19 cellular contexts compared by ENCODE assay signal in the genomic region with DNA sequence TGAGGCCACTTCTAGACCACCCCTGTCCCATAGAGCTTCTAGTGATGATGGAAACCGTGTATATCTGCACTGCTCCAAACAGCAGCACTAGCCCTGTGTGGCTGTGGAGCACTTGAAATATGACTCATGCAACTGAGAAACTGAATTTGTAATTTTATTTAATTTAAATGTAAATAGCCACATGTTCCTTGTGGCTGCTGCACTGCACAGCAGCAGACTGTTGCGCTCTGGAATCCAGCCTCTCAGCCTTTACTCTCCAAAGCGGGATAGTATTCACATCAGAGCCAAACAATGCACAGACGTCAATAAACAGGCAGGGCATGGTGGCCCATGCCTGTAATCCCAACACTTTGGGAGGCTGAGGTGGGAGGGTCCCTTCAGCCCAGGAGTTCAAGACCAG. TPM values are rescaled to one million over a fixed set of nuclear protein-coding genes. Genes with fewer than 3 reads are reported as not detected.
DNase-seq lines count a peak whose midpoint lies in the region; ATAC-seq and TF ChIP-seq lines count a peak whose summit lies in the region.
"Had no signal": no experiment of that assay in that cellular context is flagged by ENCODE, and none has a peak within 500 bp of the region (broad histone marks: within the 10 kb centered on the region; RNA-seq: fewer than 3 reads in every experiment).

No MANE protein-coding gene starts in this region.

- intact Hi-C loops in activated CD4-positive, alpha-beta T cell treated with anti-CD3 and anti-CD28 coated beads, Interleukin-2, amount 10 ng/mL, durations not matched to agents 24 days and 14 days (cut with micrococcal nuclease) = no loop called here
- intact Hi-C loops in activated CD4-positive, alpha-beta T cell treated with anti-CD3 and anti-CD28 coated beads for 36 hours (cut with DNase I, micrococcal nuclease) = no loop called here
- intact Hi-C loops in right lobe of liver (cut with DNase I) = no loop called here

- peaks cover 69% of the 10 kb centered on the region for H3K36me3 Mint-ChIP-seq in activated CD4-positive, alpha-beta T cell treated with anti-CD3 and anti-CD28 coated beads, Interleukin-2, amount 10 ng/mL, durations not matched to agents 24 days and 14 days (ENCODE audit: low read depth)
- H3K36me3 Mint-ChIP-seq in activated CD4-positive, alpha-beta T cell treated with anti-CD3 and anti-CD28 coated beads for 36 hours (ENCODE audit: low read depth) = peaks cover 30% of the 10 kb centered on the region
- peaks cover 52% of the 10 kb centered on the region for H3K36me3 Mint-ChIP-seq in effector memory CD8-positive, alpha-beta T cell (ENCODE audit: insufficient read depth)
- peaks cover 69% of the 10 kb centered on the region for H3K36me3 Mint-ChIP-seq in stimulated activated effector memory CD8-positive, alpha-beta T cell treated with anti-CD3 and anti-CD28 coated beads, Interleukin-12 subunit alpha, Interleukin-12 subunit beta, amount 100 ng/mL, for 72 hours

- H3K27me3 Mint-ChIP-seq in activated CD4-positive, alpha-beta T cell treated with anti-CD3 and anti-CD28 coated beads, Interleukin-2, amount 10 ng/mL, durations not matched to agents 24 days and 14 days = no peaks in the 10 kb centered on the region
- no peaks in the 10 kb centered on the region for H3K27me3 Mint-ChIP-seq in activated CD4-positive, alpha-beta T cell treated with anti-CD3 and anti-CD28 coated beads for 36 hours
- no peaks in the 10 kb centered on the region for H3K27me3 Mint-ChIP-seq in effector memory CD8-positive, alpha-beta T cell
- H3K27me3 Mint-ChIP-seq: activated naive CD8-positive, alpha-beta T cell had no signal

- 94% methylated on average over 3 of the region's 4 CpGs for WGBS in right lobe of liver (ENCODE audit: insufficient coverage, low coverage, low lambda C conversion rate, missing lambda C conversion rate)

- H3K9me3 Mint-ChIP-seq in activated CD4-positive, alpha-beta T cell treated with anti-CD3 and anti-CD28 coated beads, Interleukin-2, amount 10 ng/mL, durations not matched to agents 24 days and 14 days = no peaks in the 10 kb centered on the region
- H3K9me3 Mint-ChIP-seq in activated CD4-positive, alpha-beta T cell treated with anti-CD3 and anti-CD28 coated beads for 36 hours (ENCODE audit: low read depth) = no peaks in the 10 kb centered on the region
- H3K9me3 Mint-ChIP-seq in effector memory CD8-positive, alpha-beta T cell = no peaks in the 10 kb centered on the region
- no peaks in the 10 kb centered on the region for H3K9me3 Mint-ChIP-seq in stimulated activated effector memory CD8-positive, alpha-beta T cell treated with anti-CD3 and anti-CD28 coated beads, Interleukin-12 subunit alpha, Interleukin-12 subunit beta, amount 100 ng/mL, for 72 hours

- peaks cover 67% of the 10 kb centered on the region for H3K4me1 Mint-ChIP-seq in activated CD4-positive, alpha-beta T cell treated with anti-CD3 and anti-CD28 coated beads, Interleukin-2, amount 10 ng/mL, durations not matched to agents 24 days and 14 days
- peaks cover 63% of the 10 kb centered on the region for H3K4me1 Mint-ChIP-seq in activated CD4-positive, alpha-beta T cell treated with anti-CD3 and anti-CD28 coated beads for 36 hours
- H3K4me1 Mint-ChIP-seq in effector memory CD8-positive, alpha-beta T cell (ENCODE audit: low read depth in 2 of 2) = peaks cover 69 to 75% of the 10 kb centered on the region in 2 donors
- H3K4me1 Mint-ChIP-seq in stimulated activated effector memory CD8-positive, alpha-beta T cell treated with anti-CD3 and anti-CD28 coated beads, Interleukin-12 subunit alpha, Interleukin-12 subunit beta, amount 100 ng/mL, for 72 hours = peaks cover 81% of the 10 kb centered on the region

- no peak for TF ChIP-seq POLR2A in right lobe of liver (IDR thresholded peaks at IDR 0.05)

- H3K36me3 ChIP-seq in SK-N-MC (ENCODE audit: insufficient read depth, low read length) = peaks cover 12% of the 10 kb centered on the region; the same call in 1 of the 2 replicates
- H3K36me3 ChIP-seq in right lobe of liver = peaks cover 0 to 3% (median 0%) of the 10 kb centered on the region in 4 donors

- H3K9ac ChIP-seq in SK-N-MC (ENCODE audit: insufficient read length) = no peak overlapping the region

- no peak for DNase-seq in activated CD4-positive, alpha-beta T cell treated with anti-CD3 and anti-CD28 coated beads, Interleukin-2, amount 10 ng/mL, durations not matched to agents 24 days and 14 days
- no peak for DNase-seq in activated CD4-positive, alpha-beta T cell treated with anti-CD3 and anti-CD28 coated beads for 36 hours
- DNase-seq in SK-N-MC (ENCODE audit: low read depth, low spot score) = no peak
- DNase-seq in effector memory CD8-positive, alpha-beta T cell = no peak
- no peak for DNase-seq in stimulated activated effector memory CD8-positive, alpha-beta T cell treated with anti-CD3 and anti-CD28 coated beads, Interleukin-12 subunit alpha, Interleukin-12 subunit beta, amount 100 ng/mL, for 72 hours (ENCODE audit: low spot score in 2 of 2)
- DNase-seq in activated gamma-delta T cell (lab: John Stamatoyannopoulos, UW) = no peak
- no peak for DNase-seq in right lobe of liver
- DNase-seq: ACHN; cerebellar nuclear complex; COR-L47; NCI-H1930; NCI-H524; occipital lobe; sigmoid colon; stimulated activated CD4-positive, alpha-beta T cell treated with anti-CD3 and anti-CD28 coated beads, Interleukin-4, amount 100 ng/mL, for 24 hours had no signal

- POLR2A ChIA-PET in activated CD4-positive, alpha-beta T cell treated with anti-CD3 and anti-CD28 coated beads for 36 hours (lab: Charles Lee) = no interaction called here

- H3K9me3 ChIP-seq in SK-N-MC (ENCODE audit: low read depth, low read length) = no peaks in the 10 kb centered on the region
- H3K9me3 ChIP-seq in right lobe of liver = no peaks in the 10 kb centered on the region
- H3K9me3 ChIP-seq: sigmoid colon, tibial nerve had no signal

- no peak for ATAC-seq in activated CD4-positive, alpha-beta T cell treated with anti-CD3 and anti-CD28 coated beads for 36 hours
- no peak for ATAC-seq in effector memory CD8-positive, alpha-beta T cell (replicated peaks)
- no peak for ATAC-seq in stimulated activated effector memory CD8-positive, alpha-beta T cell treated with anti-CD3 and anti-CD28 coated beads, Interleukin-12 subunit alpha, Interleukin-12 subunit beta, amount 100 ng/mL, for 72 hours
- ATAC-seq in GM21786 (IDR thresholded peaks at IDR 0.05; ENCODE audit: unreplicated experiment) = no peak
- ATAC-seq in right lobe of liver = no peak
- ATAC-seq: HCT116 had no signal

- TF ChIP-seq CTCF in right lobe of liver (IDR thresholded peaks at IDR 0.05) = no peak

- H3K4me3 ChIP-seq in SK-N-MC (no peak overlapping the region), right lobe of liver (no peak overlapping the region)
- H3K4me3 ChIP-seq: sigmoid colon, tibial nerve had no signal

- H3K27ac ChIP-seq in SK-N-MC (peak overlapping the region; percentile 15; the same call in 1 of the 2 replicates), right lobe of liver (no peak overlapping the region)
- H3K27ac ChIP-seq: sigmoid colon had no signal

- peaks cover 0 to 26% (median 9%) of the 10 kb centered on the region in 4 donors for H3K4me1 ChIP-seq in right lobe of liver

- CTCF ChIA-PET in activated CD4-positive, alpha-beta T cell treated with anti-CD3 and anti-CD28 coated beads for 36 hours (lab: Charles Lee) = interaction anchor here (1.3 to 1.6 kb wide), 2 partner anchors 14 to 26 kb away, joined by 3 read pairs; no protein-coding TSS in a partner anchor

- no peaks in the 10 kb centered on the region for H3K27me3 ChIP-seq in right lobe of liver
- H3K27me3 ChIP-seq: sigmoid colon, tibial nerve had no signal

- H3K4me3 Mint-ChIP-seq in activated CD4-positive, alpha-beta T cell treated with anti-CD3 and anti-CD28 coated beads, Interleukin-2, amount 10 ng/mL, durations not matched to agents 24 days and 14 days = no peak overlapping the region
- H3K4me3 Mint-ChIP-seq in activated CD4-positive, alpha-beta T cell treated with anti-CD3 and anti-CD28 coated beads for 36 hours = no peak overlapping the region
- no peak overlapping the region for H3K4me3 Mint-ChIP-seq in effector memory CD8-positive, alpha-beta T cell
- no peak overlapping the region for H3K4me3 Mint-ChIP-seq in stimulated activated effector memory CD8-positive, alpha-beta T cell treated with anti-CD3 and anti-CD28 coated beads, Interleukin-12 subunit alpha, Interleukin-12 subunit beta, amount 100 ng/mL, for 72 hours
- H3K4me3 Mint-ChIP-seq: activated naive CD8-positive, alpha-beta T cell had no signal

- H3K27ac Mint-ChIP-seq in activated CD4-positive, alpha-beta T cell treated with anti-CD3 and anti-CD28 coated beads, Interleukin-2, amount 10 ng/mL, durations not matched to agents 24 days and 14 days = peak overlapping the region; percentile 72
- H3K27ac Mint-ChIP-seq in activated CD4-positive, alpha-beta T cell treated with anti-CD3 and anti-CD28 coated beads for 36 hours = no peak overlapping the region
- H3K27ac Mint-ChIP-seq in effector memory CD8-positive, alpha-beta T cell = peak overlapping the region; percentile 85 to 96
- peak overlapping the region; percentile 71 for H3K27ac Mint-ChIP-seq in stimulated activated effector memory CD8-positive, alpha-beta T cell treated with anti-CD3 and anti-CD28 coated beads, Interleukin-12 subunit alpha, Interleukin-12 subunit beta, amount 100 ng/mL, for 72 hours
- H3K27ac Mint-ChIP-seq: activated naive CD8-positive, alpha-beta T cell had no signal

RNA-seq across cellular contexts. Expression of gene CAPN2, which starts 12.0 kb away (rescaled TPM):
- 69.6 and 73.1 TPM in 2 replicates for total RNA-seq in activated CD4-positive, alpha-beta T cell treated with anti-CD3 and anti-CD28 coated beads, Interleukin-2, amount 10 ng/mL, durations not matched to agents 24 days and 14 days
- total RNA-seq in activated CD4-positive, alpha-beta T cell treated with anti-CD3 and anti-CD28 coated beads for 36 hours = 10 to 100 TPM; 31.1 to 33.1 TPM
- 10 to 100 TPM; 17.5 to 53.1 (median 33.1) TPM for total RNA-seq in right lobe of liver

RNA-seq across cellular contexts. Expression of gene CAPN8, which starts 58.9 kb away (rescaled TPM):
- not detected in 2 replicates for total RNA-seq in activated CD4-positive, alpha-beta T cell treated with anti-CD3 and anti-CD28 coated beads, Interleukin-2, amount 10 ng/mL, durations not matched to agents 24 days and 14 days
- not detected for total RNA-seq in activated CD4-positive, alpha-beta T cell treated with anti-CD3 and anti-CD28 coated beads for 36 hours
- total RNA-seq in right lobe of liver = 1 to 10 TPM in 1 of 6 experiments, under 1 TPM in 1, not detected in 4; 0.35 to 1.1 TPM
- total RNA-seq: occipital lobe, tibial nerve had no signal
